In genomic region chr9:126860077-126860756, GRCh38 we compare ENCODE assay signal across 8 cellular contexts. TPM values are rescaled to one million over a fixed set of nuclear protein-coding genes. Genes with fewer than 3 reads are reported as not detected.
A peak's percentile ranks its signal among the peaks of the same experiment; 100 is the strongest.
DNase-seq lines count a peak whose midpoint lies in the region; ATAC-seq, FAIRE-seq and TF ChIP-seq lines count a peak whose summit lies in the region.

ZBTB34 (plus strand) TSS chr9:126860639; CDS start chr9:126879400, 18,761 bp downstream.

- intact Hi-C loops in stomach (cut with DNase I; ENCODE audit: low total_unique reads): no loop called here

- H3K36me3 Mint-ChIP-seq in CD4-positive, CD25-positive, alpha-beta regulatory T cell: no peaks in the 10 kb centered on the region
- H3K36me3 Mint-ChIP-seq in nephron progenitor cell (ENCODE audit: low read depth): peaks cover 2% of the 10 kb centered on the region

- H3K4me3 ChIP-seq in CD4-positive, CD25-positive, alpha-beta regulatory T cell (ENCODE audit: low read depth, low read length): peak within 1 kb of the TSS; percentile 72
- H3K4me3 ChIP-seq in fibroblast of mammary gland (ENCODE audit: control insufficient read depth, low read depth, low read length) (peak within 1 kb of the TSS; percentile 76), stomach (peak within 1 kb of the TSS; percentile 89 to 97 (median 94))

- H3K27me3 Mint-ChIP-seq in CD4-positive, CD25-positive, alpha-beta regulatory T cell: peaks cover 20% of the 10 kb centered on the region
- peaks cover 45% of the 10 kb centered on the region for H3K27me3 Mint-ChIP-seq in nephron progenitor cell (ENCODE audit: low read depth, poor library complexity)

- H3K27ac Mint-ChIP-seq in CD4-positive, CD25-positive, alpha-beta regulatory T cell: peak within 1 kb of the TSS; percentile 76 to 93 (median 83)
- peak within 1 kb of the TSS; percentile 51 for H3K27ac Mint-ChIP-seq in nephron progenitor cell

- DNase-seq in CD4-positive, CD25-positive, alpha-beta regulatory T cell: peak; percentile 66 to 80 (median 67)
- peak; percentile 72 for DNase-seq in GM19239 (ENCODE audit: insufficient read length, low spot score)
- DNase-seq in OCI-M1 (lab: John Stamatoyannopoulos, UW): peak; percentile 74
- DNase-seq in activated T-helper 1 cell treated with Interleukin-2 at 50 U/mL for 16 hours (ENCODE audit: low read depth): peak; percentile 69
- DNase-seq in fibroblast of mammary gland (ENCODE audit: low read depth): peak; percentile 30
- peak; percentile 84 for DNase-seq in nephron progenitor cell
- DNase-seq in stomach: peak; percentile 77

- peak; percentile 63 for TF ChIP-seq CTCF in fibroblast of mammary gland (conservative IDR thresholded peaks at IDR 0.05; ENCODE audit: control insufficient read depth, insufficient read depth, low read depth, low read length)
- TF ChIP-seq CTCF in nephron progenitor cell (IDR thresholded peaks at IDR 0.05): peak; percentile 100
- peak in 6 of 7 experiments; percentile 61 to 100 (median 98) for TF ChIP-seq CTCF in stomach (IDR thresholded peaks at IDR 0.05)

- 0 to 1% (median 0%) methylated on average over 4 to 67 of the region's 67 CpGs for WGBS in stomach, 5 donors

- ATAC-seq in CD4-positive, CD25-positive, alpha-beta regulatory T cell (ENCODE audit: low read depth in 2 of 2): peak; percentile 72 to 76
- ATAC-seq in HG03439 (IDR thresholded peaks at IDR 0.05; ENCODE audit: unreplicated experiment): peak; percentile 73

- peaks cover 7% of the 10 kb centered on the region for H3K36me3 ChIP-seq in CD4-positive, CD25-positive, alpha-beta regulatory T cell (ENCODE audit: control insufficient read depth, insufficient read depth, low read length)
- H3K36me3 ChIP-seq in stomach: peaks cover 5 to 17% (median 17%) of the 10 kb centered on the region in 4 donors

- H3K4me1 Mint-ChIP-seq in CD4-positive, CD25-positive, alpha-beta regulatory T cell: peaks cover 12 to 37% (median 26%) of the 10 kb centered on the region in 4 donors
- peaks cover 31% of the 10 kb centered on the region for H3K4me1 Mint-ChIP-seq in nephron progenitor cell

- no peaks in the 10 kb centered on the region for H3K9me3 Mint-ChIP-seq in CD4-positive, CD25-positive, alpha-beta regulatory T cell
- H3K9me3 Mint-ChIP-seq in nephron progenitor cell: no peaks in the 10 kb centered on the region

- H3K27me3 ChIP-seq in CD4-positive, CD25-positive, alpha-beta regulatory T cell (ENCODE audit: control insufficient read depth, insufficient read depth, low read length): peaks cover 5% of the 10 kb centered on the region
- no peaks in the 10 kb centered on the region for H3K27me3 ChIP-seq in stomach

- TF ChIP-seq EP300 in stomach (IDR thresholded peaks at IDR 0.05): no peak

- TF ChIP-seq POLR2A in stomach (IDR thresholded peaks at IDR 0.05): no peak

- FAIRE-seq in GM19239 (lab: Jason Lieb, UNC): no peak

- peaks cover 30% of the 10 kb centered on the region for H3K4me1 ChIP-seq in CD4-positive, CD25-positive, alpha-beta regulatory T cell (ENCODE audit: control insufficient read depth, insufficient read depth, low read length, poor library complexity, severe bottlenecking)
- H3K4me1 ChIP-seq in stomach: peaks cover 30 to 53% (median 45%) of the 10 kb centered on the region in 4 donors

- H3K9me3 ChIP-seq in CD4-positive, CD25-positive, alpha-beta regulatory T cell (ENCODE audit: control insufficient read depth in 2 of 2, low read length in 2 of 2): no peaks in the 10 kb centered on the region
- H3K9me3 ChIP-seq in stomach: no peaks in the 10 kb centered on the region

- peak within 1 kb of the TSS; percentile 90 to 97 (median 92) for H3K4me3 Mint-ChIP-seq in CD4-positive, CD25-positive, alpha-beta regulatory T cell
- H3K4me3 Mint-ChIP-seq in nephron progenitor cell: peak within 1 kb of the TSS; percentile 87

- peak within 1 kb of the TSS; percentile 72 for H3K27ac ChIP-seq in CD4-positive, CD25-positive, alpha-beta regulatory T cell (ENCODE audit: insufficient read depth, low read length, poor library complexity, severe bottlenecking)
- peak within 1 kb of the TSS; percentile 86 to 96 (median 94) for H3K27ac ChIP-seq in stomach

RNA-seq across cellular contexts. Expression of gene ZBTB34, which starts in this region (rescaled TPM):
- total RNA-seq in CD4-positive, CD25-positive, alpha-beta regulatory T cell: 5.4 TPM
- 1 to 10 TPM in 1 of 4 donors, under 1 TPM in 3; 0.56 to 1.0 (median 0.81) TPM for polyA plus RNA-seq in CD4-positive, CD25-positive, alpha-beta regulatory T cell
- 10 to 100 TPM in 4 of 5 donors, 1 to 10 TPM in 1; 8.5 to 25.7 (median 14.0) TPM for total RNA-seq in stomach
- polyA plus RNA-seq in stomach: 1 to 10 TPM in 2 of 3 donors, under 1 TPM in 1; 0.92 to 1.5 (median 1.5) TPM

Comparison
In these comparisons a context has a peak if more than half of its experiments do, and no peak if none do; other contexts are left out.
1. Peak in every context shown above with its lines: DNase-seq, ATAC-seq, H3K4me3 ChIP-seq and H3K27ac ChIP-seq.
2. DNase-seq: peak in every context shown above with its lines; median percentile 84 in nephron progenitor cell; 77 in stomach; 74 in OCI-M1; 72 in GM19239; 69 in activated T-helper 1 cell treated with Interleukin-2 at 50 U/mL for 16 hours; 67 in CD4-positive, CD25-positive, alpha-beta regulatory T cell; 30 in fibroblast of mammary gland.